9 cellular contexts compared by ENCODE assay signal in the genomic region with DNA sequence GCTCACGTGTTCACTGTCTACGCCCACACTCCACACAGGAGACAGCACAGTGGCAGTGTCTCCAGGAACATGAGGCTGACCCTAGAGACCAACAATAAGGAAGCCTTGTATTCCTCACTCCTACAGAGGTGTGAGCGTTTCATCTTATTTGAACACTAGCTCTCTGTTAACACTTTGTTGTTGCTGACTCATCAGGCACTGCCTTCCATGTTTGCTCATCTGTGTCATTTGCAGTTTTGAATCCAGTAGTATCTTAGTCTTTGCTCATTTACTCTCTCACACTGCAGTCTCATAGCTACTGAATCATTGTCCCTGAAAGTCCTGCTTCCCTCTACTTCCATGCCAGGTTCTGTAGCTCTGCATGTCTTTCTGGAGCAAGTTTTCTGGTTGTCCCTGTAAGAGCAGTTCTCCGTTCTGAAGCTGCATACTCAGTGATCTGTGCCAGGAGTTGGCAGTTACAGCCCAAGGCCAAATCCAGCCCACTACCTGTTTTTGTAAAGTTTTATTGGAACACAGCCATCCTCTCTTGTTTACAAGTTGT.
DNase-seq lines count a peak whose midpoint lies in the region; ATAC-seq and TF ChIP-seq lines count a peak whose summit lies in the region.
"Had no signal": no experiment of that assay in that cellular context is flagged by ENCODE, and none has a peak within 500 bp of the region (broad histone marks: within the 10 kb centered on the region; RNA-seq: fewer than 3 reads in every experiment).

No MANE protein-coding gene starts in this region.

- H3K9me3 Mint-ChIP-seq in WTC11: no peaks in the 10 kb centered on the region

- in situ Hi-C loops in SK-MEL-5 (cut with HindIII; ENCODE audit: low pct_unique_long_range_greater_than_20kb, low sequenced_read_pairs): no loop called here

- no peak overlapping the region for H3K27ac Mint-ChIP-seq in WTC11

- no peak overlapping the region for H3K4me3 Mint-ChIP-seq in WTC11

- TF ChIP-seq CTCF in GM12865 (IDR thresholded peaks at IDR 0.05; ENCODE audit: insufficient read depth, low read depth, low read length, missing control alignments): no peak
- TF ChIP-seq CTCF in WTC11 (IDR thresholded peaks at IDR 0.05): no peak
- no peak for TF ChIP-seq CTCF in psoas muscle (IDR thresholded peaks at IDR 0.05)

- no peaks in the 10 kb centered on the region for H3K27me3 ChIP-seq in psoas muscle (ENCODE audit: insufficient read depth in 3 of 3, low read length in 2 of 3)

- CTCF ChIA-PET in WTC11 (lab: Charles Lee): interaction anchor here (1.0 to 1.4 kb wide), 2 partner anchors 211 to 219 kb away, joined by 3 to 8 read pairs; no protein-coding TSS in a partner anchor

- DNase-seq in GM12865 (ENCODE audit: low read depth) (peak; percentile 18), SK-MEL-5 (ENCODE audit: low read depth, low spot score) (peak; percentile 78), WTC11 (ENCODE audit: low spot score) (no peak), KG1 (lab: John Stamatoyannopoulos, UW) (no peak), D341Med (ENCODE audit: low spot score) (no peak), psoas muscle (no peak)
- DNase-seq: H7 had no signal

- intact Hi-C loops in psoas muscle (cut with DNase I): no loop called here

- H3K27ac ChIP-seq in mesodermal cell (ENCODE audit: low read depth, low read length, severe bottlenecking) (peak overlapping the region; percentile 65), psoas muscle (no peak overlapping the region)

- POLR2A ChIA-PET in WTC11 (lab: Charles Lee): interaction anchor here (0.7 kb wide), 1 partner anchor 35 kb away, joined by 3 read pairs; no protein-coding TSS in a partner anchor

- H3K4me1 Mint-ChIP-seq in WTC11: peaks cover 9% of the 10 kb centered on the region

- H3K9me3 ChIP-seq in mesodermal cell (ENCODE audit: control insufficient read depth, low read length) (no peaks in the 10 kb centered on the region), psoas muscle (no peaks in the 10 kb centered on the region)

- H3K4me1 ChIP-seq in mesodermal cell (ENCODE audit: control insufficient read depth, insufficient read depth, low read length, poor library complexity, severe bottlenecking) (peaks cover 10% of the 10 kb centered on the region), psoas muscle (no peaks in the 10 kb centered on the region)

- H3K4me3 ChIP-seq in GM12865 (ENCODE audit: low read depth, low read length): no peak overlapping the region
- no peak overlapping the region for H3K4me3 ChIP-seq in mesodermal cell (ENCODE audit: extremely low read depth, insufficient read depth, low read length, poor library complexity, severe bottlenecking)
- H3K4me3 ChIP-seq in psoas muscle: no peak overlapping the region

- H3K36me3 Mint-ChIP-seq in WTC11: no peaks in the 10 kb centered on the region

- H3K36me3 ChIP-seq in mesodermal cell (ENCODE audit: control insufficient read depth, insufficient read depth, low read length) (no peaks in the 10 kb centered on the region), psoas muscle (ENCODE audit: insufficient read depth in 1 of 2, low read depth in 1 of 2) (no peaks in the 10 kb centered on the region)

- ATAC-seq in HG02798 (IDR thresholded peaks at IDR 0.05; ENCODE audit: poor library complexity, unreplicated experiment) (peak; percentile 75), WTC11 (no peak), psoas muscle (no peak)

- no peaks in the 10 kb centered on the region for H3K27me3 Mint-ChIP-seq in WTC11 (ENCODE audit: low read depth)

- WGBS in mesodermal cell (ENCODE audit: insufficient coverage in 2 of 2), 2 experiments: 69 to 84% methylated on average over 4 of the region's 4 CpGs
- 47 to 50% (median 49%) methylated on average over 4 of the region's 4 CpGs for WGBS in psoas muscle, 3 donors

TF ChIP-seq in WTC11, 78 proteins besides CTCF, POLR2A, EP300 and RAD21 (continues in another document):
- TF ChIP-seq NFE2L1 (CRISPR knock-in tag; IDR thresholded peaks at IDR 0.05): no peak
- TF ChIP-seq, protein P1, sequence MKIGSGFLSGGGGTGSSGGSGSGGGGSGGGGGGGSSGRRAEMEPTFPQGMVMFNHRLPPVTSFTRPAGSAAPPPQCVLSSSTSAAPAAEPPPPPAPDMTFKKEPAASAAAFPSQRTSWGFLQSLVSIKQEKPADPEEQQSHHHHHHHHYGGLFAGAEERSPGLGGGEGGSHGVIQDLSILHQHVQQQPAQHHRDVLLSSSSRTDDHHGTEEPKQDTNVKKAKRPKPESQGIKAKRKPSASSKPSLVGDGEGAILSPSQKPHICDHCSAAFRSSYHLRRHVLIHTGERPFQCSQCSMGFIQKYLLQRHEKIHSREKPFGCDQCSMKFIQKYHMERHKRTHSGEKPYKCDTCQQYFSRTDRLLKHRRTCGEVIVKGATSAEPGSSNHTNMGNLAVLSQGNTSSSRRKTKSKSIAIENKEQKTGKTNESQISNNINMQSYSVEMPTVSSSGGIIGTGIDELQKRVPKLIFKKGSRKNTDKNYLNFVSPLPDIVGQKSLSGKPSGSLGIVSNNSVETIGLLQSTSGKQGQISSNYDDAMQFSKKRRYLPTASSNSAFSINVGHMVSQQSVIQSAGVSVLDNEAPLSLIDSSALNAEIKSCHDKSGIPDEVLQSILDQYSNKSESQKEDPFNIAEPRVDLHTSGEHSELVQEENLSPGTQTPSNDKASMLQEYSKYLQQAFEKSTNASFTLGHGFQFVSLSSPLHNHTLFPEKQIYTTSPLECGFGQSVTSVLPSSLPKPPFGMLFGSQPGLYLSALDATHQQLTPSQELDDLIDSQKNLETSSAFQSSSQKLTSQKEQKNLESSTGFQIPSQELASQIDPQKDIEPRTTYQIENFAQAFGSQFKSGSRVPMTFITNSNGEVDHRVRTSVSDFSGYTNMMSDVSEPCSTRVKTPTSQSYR (CRISPR knock-in tag; IDR thresholded peaks at IDR 0.05): no peak
- TF ChIP-seq, protein P2, sequence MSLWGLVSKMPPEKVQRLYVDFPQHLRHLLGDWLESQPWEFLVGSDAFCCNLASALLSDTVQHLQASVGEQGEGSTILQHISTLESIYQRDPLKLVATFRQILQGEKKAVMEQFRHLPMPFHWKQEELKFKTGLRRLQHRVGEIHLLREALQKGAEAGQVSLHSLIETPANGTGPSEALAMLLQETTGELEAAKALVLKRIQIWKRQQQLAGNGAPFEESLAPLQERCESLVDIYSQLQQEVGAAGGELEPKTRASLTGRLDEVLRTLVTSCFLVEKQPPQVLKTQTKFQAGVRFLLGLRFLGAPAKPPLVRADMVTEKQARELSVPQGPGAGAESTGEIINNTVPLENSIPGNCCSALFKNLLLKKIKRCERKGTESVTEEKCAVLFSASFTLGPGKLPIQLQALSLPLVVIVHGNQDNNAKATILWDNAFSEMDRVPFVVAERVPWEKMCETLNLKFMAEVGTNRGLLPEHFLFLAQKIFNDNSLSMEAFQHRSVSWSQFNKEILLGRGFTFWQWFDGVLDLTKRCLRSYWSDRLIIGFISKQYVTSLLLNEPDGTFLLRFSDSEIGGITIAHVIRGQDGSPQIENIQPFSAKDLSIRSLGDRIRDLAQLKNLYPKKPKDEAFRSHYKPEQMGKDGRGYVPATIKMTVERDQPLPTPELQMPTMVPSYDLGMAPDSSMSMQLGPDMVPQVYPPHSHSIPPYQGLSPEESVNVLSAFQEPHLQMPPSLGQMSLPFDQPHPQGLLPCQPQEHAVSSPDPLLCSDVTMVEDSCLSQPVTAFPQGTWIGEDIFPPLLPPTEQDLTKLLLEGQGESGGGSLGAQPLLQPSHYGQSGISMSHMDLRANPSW (CRISPR knock-in tag; conservative IDR thresholded peaks at IDR 0.05; ENCODE audit: low read depth): no peak
- TF ChIP-seq ZBTB43 (CRISPR knock-in tag; IDR thresholded peaks at IDR 0.05): no peak
- TF ChIP-seq RELA (CRISPR knock-in tag; IDR thresholded peaks at IDR 0.05; ENCODE audit: borderline replicate concordance): no peak
- TF ChIP-seq ERG (CRISPR knock-in tag; IDR thresholded peaks at IDR 0.05): no peak
- TF ChIP-seq CDX4 (CRISPR knock-in tag; IDR thresholded peaks at IDR 0.05; ENCODE audit: borderline replicate concordance): no peak
- no peak for TF ChIP-seq MLX (CRISPR knock-in tag; IDR thresholded peaks at IDR 0.05)

Comparison
In these comparisons a context has a peak if more than half of its experiments do, and no peak if none do; other contexts are left out.
1. DNase-seq: peak in GM12865 (single experiment) and SK-MEL-5 (single experiment); none in WTC11 (single experiment), KG1 (single experiment), D341Med (single experiment) and psoas muscle (0 of 2).